Comparison of ENCODE assay signal across 14 cellular contexts in genomic region chr1:100065183-100065968, GRCh38.
DNase-seq lines count a peak whose midpoint lies in the region; ATAC-seq and TF ChIP-seq lines count a peak whose summit lies in the region.
"Had no signal": no experiment of that assay in that cellular context is flagged by ENCODE, and none has a peak within 500 bp of the region (broad histone marks: within the 10 kb centered on the region; RNA-seq: fewer than 3 reads in every experiment).

No MANE protein-coding gene starts in this region.

- H3K9me3 Mint-ChIP-seq in activated CD8-positive, alpha-beta T cell treated with anti-CD3 and anti-CD28 coated beads for 36 hours: no peaks in the 10 kb centered on the region
- no peaks in the 10 kb centered on the region for H3K9me3 Mint-ChIP-seq in memory B cell
- H3K9me3 Mint-ChIP-seq in progenitor cell of endocrine pancreas (ENCODE audit: low read depth): no peaks in the 10 kb centered on the region

- no peak overlapping the region for H3K4me3 Mint-ChIP-seq in activated CD8-positive, alpha-beta T cell treated with anti-CD3 and anti-CD28 coated beads for 36 hours
- H3K4me3 Mint-ChIP-seq in memory B cell (no peak overlapping the region), progenitor cell of endocrine pancreas (ENCODE audit: low read depth) (no peak overlapping the region)

- H3K27me3 ChIP-seq in A673 (replicated peaks; ENCODE audit: insufficient read depth, low read depth, low read length, poor library complexity): no peaks in the 10 kb centered on the region
- H3K27me3 ChIP-seq: BLaER1 had no signal

- H3K4me1 Mint-ChIP-seq in activated CD8-positive, alpha-beta T cell treated with anti-CD3 and anti-CD28 coated beads for 36 hours (ENCODE audit: low read depth): peaks cover 27% of the 10 kb centered on the region
- H3K4me1 Mint-ChIP-seq in memory B cell (peaks cover 11% of the 10 kb centered on the region), progenitor cell of endocrine pancreas (ENCODE audit: low read depth) (no peaks in the 10 kb centered on the region)

- DNase-seq in A673 (ENCODE audit: low spot score) (no peak), COLO668 (lab: John Stamatoyannopoulos, UW; ENCODE audit: unreplicated experiment) (peak; percentile 8), memory B cell (ENCODE audit: low spot score in 2 of 2) (no peak), progenitor cell of endocrine pancreas (ENCODE audit: low spot score, unreplicated experiment) (no peak), midbrain (lab: John Stamatoyannopoulos, UW) (no peak), cortex of kidney (lab: John Stamatoyannopoulos, UW) (no peak), germinal center (ENCODE audit: low spot score) (no peak)
- no peak for DNase-seq in activated CD8-positive, alpha-beta T cell treated with anti-CD3 and anti-CD28 coated beads for 36 hours
- DNase-seq: anterior cingulate cortex; GDM1; NCI-H524 treated with DMSO at 0.1 percent for 48 hours; stimulated activated CD4-positive, alpha-beta T cell treated with anti-CD3 and anti-CD28 coated beads, Interleukin-2, amount 100 ng/mL, for 24 hours had no signal

- H3K27ac ChIP-seq in A673 (ENCODE audit: low read depth, low read length, poor library complexity, severe bottlenecking): peak overlapping the region; percentile 40
- H3K27ac ChIP-seq: BLaER1 had no signal

- CTCF ChIA-PET in A673 (lab: Charles Lee): no interaction called here
- CTCF ChIA-PET in activated CD8-positive, alpha-beta T cell treated with anti-CD3 and anti-CD28 coated beads for 36 hours (lab: Charles Lee): no interaction called here

- H3K9me3 ChIP-seq in A673 (ENCODE audit: low read depth, low read length, poor library complexity, severe bottlenecking): no peaks in the 10 kb centered on the region
- H3K9me3 ChIP-seq: BLaER1 had no signal

- intact Hi-C loops in A673 (cut with micrococcal nuclease; ENCODE audit: unreplicated experiment): no loop called here
- intact Hi-C loops in activated CD8-positive, alpha-beta T cell treated with anti-CD3 and anti-CD28 coated beads for 36 hours (cut with micrococcal nuclease): no loop called here

- H3K4me1 ChIP-seq in A673 (ENCODE audit: insufficient read depth, low read length, poor library complexity, severe bottlenecking): peaks cover 6% of the 10 kb centered on the region
- H3K4me1 ChIP-seq: BLaER1 had no signal

- H3K36me3 ChIP-seq in A673 (ENCODE audit: insufficient read depth, low read length, poor library complexity, severe bottlenecking): peaks cover 68% of the 10 kb centered on the region

- BruUV-seq in A673 (replicated peaks; lab: Mats Ljungman, UMichigan): no TSS peak

- peak overlapping the region; percentile 84 for H3K27ac Mint-ChIP-seq in activated CD8-positive, alpha-beta T cell treated with anti-CD3 and anti-CD28 coated beads for 36 hours
- H3K27ac Mint-ChIP-seq in memory B cell (peak overlapping the region; percentile 91), progenitor cell of endocrine pancreas (no peak overlapping the region)

- no peak for ATAC-seq in activated CD8-positive, alpha-beta T cell treated with anti-CD3 and anti-CD28 coated beads for 36 hours
- no peak for ATAC-seq in memory B cell (ENCODE audit: low read depth)
- ATAC-seq: HCT116 had no signal

- H3K4me3 ChIP-seq in A673 (ENCODE audit: low read depth, low read length, poor library complexity, severe bottlenecking): no peak overlapping the region
- H3K4me3 ChIP-seq: BLaER1 had no signal

- POLR2A ChIA-PET in A673 (lab: Charles Lee; ENCODE audit: low non-redundant PET): no interaction called here
- POLR2A ChIA-PET in activated CD8-positive, alpha-beta T cell treated with anti-CD3 and anti-CD28 coated beads for 36 hours (lab: Charles Lee): no interaction called here

- TF ChIP-seq CTCF in A673 (conservative IDR thresholded peaks at IDR 0.05; ENCODE audit: low read depth, low read length): no peak
- no peak for TF ChIP-seq CTCF in activated CD8-positive, alpha-beta T cell treated with anti-CD3 and anti-CD28 coated beads for 36 hours (IDR thresholded peaks at IDR 0.05)
- TF ChIP-seq CTCF in progenitor cell of endocrine pancreas (IDR thresholded peaks at IDR 0.05; ENCODE audit: unreplicated experiment): no peak

- peaks cover 56% of the 10 kb centered on the region for H3K36me3 Mint-ChIP-seq in activated CD8-positive, alpha-beta T cell treated with anti-CD3 and anti-CD28 coated beads for 36 hours (ENCODE audit: low read depth)
- H3K36me3 Mint-ChIP-seq in memory B cell (peaks cover 39% of the 10 kb centered on the region), progenitor cell of endocrine pancreas (ENCODE audit: insufficient read depth) (peaks cover 36% of the 10 kb centered on the region)

- no peaks in the 10 kb centered on the region for H3K27me3 Mint-ChIP-seq in activated CD8-positive, alpha-beta T cell treated with anti-CD3 and anti-CD28 coated beads for 36 hours
- H3K27me3 Mint-ChIP-seq in memory B cell: no peaks in the 10 kb centered on the region
- no peaks in the 10 kb centered on the region for H3K27me3 Mint-ChIP-seq in progenitor cell of endocrine pancreas
